Comparison of ENCODE assay signal across 8 cellular contexts in the genomic region with DNA sequence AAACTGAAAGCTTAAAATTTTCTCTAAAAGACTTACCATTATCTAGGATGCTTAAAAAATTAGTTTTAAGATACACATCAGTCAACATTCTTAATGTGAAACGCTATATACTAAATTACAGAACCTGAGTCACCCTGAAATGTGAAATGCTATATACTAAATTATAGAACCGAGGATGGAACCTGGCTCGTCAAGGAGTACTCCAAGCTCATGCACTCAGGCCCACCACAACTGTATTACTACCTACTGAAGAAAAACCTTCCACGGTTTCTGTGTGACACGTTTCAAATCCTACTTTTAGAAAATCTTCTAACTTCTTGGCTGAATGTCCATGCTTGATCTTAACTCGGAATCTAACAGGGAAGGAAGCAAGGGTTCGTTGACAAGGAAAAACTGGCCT. TPM values are rescaled to one million over a fixed set of nuclear protein-coding genes. Genes with fewer than 3 reads are reported as not detected.
A peak's percentile ranks its signal among the peaks of the same experiment; 100 is the strongest.
DNase-seq lines count a peak whose midpoint lies in the region; ATAC-seq, FAIRE-seq and TF ChIP-seq lines count a peak whose summit lies in the region.

No MANE protein-coding gene starts in this region.

- H3K9me3 ChIP-seq in lower lobe of right lung: no peaks in the 10 kb centered on the region
- H3K9me3 ChIP-seq in upper lobe of left lung: no peaks in the 10 kb centered on the region

- H3K4me3 ChIP-seq in lower lobe of right lung: peak overlapping the region; percentile 84
- H3K4me3 ChIP-seq in upper lobe of left lung: peak overlapping the region in 3 of 4 donors; percentile 66 to 90 (median 70)

- no peak for ATAC-seq in activated naive CD8-positive, alpha-beta T cell treated with anti-CD3 and anti-CD28 coated beads, Interleukin-2, amount 50 U/mL, for 24 hours
- ATAC-seq in lower lobe of right lung (no peak), upper lobe of left lung (ENCODE audit: low FRiP score in 2 of 2) (no peak)

- WGBS in upper lobe of left lung, 2 donors: 20 to 23% methylated on average over 7 of the region's 7 CpGs

- peaks cover 19% of the 10 kb centered on the region for H3K27me3 Mint-ChIP-seq in activated naive CD4-positive, alpha-beta T cell treated with anti-CD3 and anti-CD28 coated beads for 36 hours (ENCODE audit: low read depth)
- H3K27me3 Mint-ChIP-seq in activated naive CD8-positive, alpha-beta T cell treated with anti-CD3 and anti-CD28 coated beads, Interleukin-2, amount 50 U/mL, for 24 hours: peaks cover 18% of the 10 kb centered on the region

- H3K4me3 Mint-ChIP-seq in activated naive CD4-positive, alpha-beta T cell treated with anti-CD3 and anti-CD28 coated beads for 36 hours: peak overlapping the region; percentile 93
- H3K4me3 Mint-ChIP-seq in activated naive CD8-positive, alpha-beta T cell treated with anti-CD3 and anti-CD28 coated beads, Interleukin-2, amount 50 U/mL, for 24 hours: peak overlapping the region; percentile 98

- H3K27ac ChIP-seq in lower lobe of right lung (peak overlapping the region; percentile 89), upper lobe of left lung (peak overlapping the region; percentile 89 to 96 (median 92))

- peaks cover 63% of the 10 kb centered on the region for H3K4me1 ChIP-seq in lower lobe of right lung
- peaks cover 26 to 51% (median 40%) of the 10 kb centered on the region in 4 donors for H3K4me1 ChIP-seq in upper lobe of left lung

- H3K27me3 ChIP-seq in lower lobe of right lung (ENCODE audit: low read depth): no peaks in the 10 kb centered on the region
- H3K27me3 ChIP-seq in upper lobe of left lung: no peaks in the 10 kb centered on the region

- TF ChIP-seq EP300 in upper lobe of left lung (IDR thresholded peaks at IDR 0.05): no peak

- peaks cover 41% of the 10 kb centered on the region for H3K4me1 Mint-ChIP-seq in activated naive CD4-positive, alpha-beta T cell treated with anti-CD3 and anti-CD28 coated beads for 36 hours (ENCODE audit: low read depth)
- peaks cover 58% of the 10 kb centered on the region for H3K4me1 Mint-ChIP-seq in activated naive CD8-positive, alpha-beta T cell treated with anti-CD3 and anti-CD28 coated beads, Interleukin-2, amount 50 U/mL, for 24 hours

- H3K9me3 Mint-ChIP-seq in activated naive CD4-positive, alpha-beta T cell treated with anti-CD3 and anti-CD28 coated beads for 36 hours: no peaks in the 10 kb centered on the region
- no peaks in the 10 kb centered on the region for H3K9me3 Mint-ChIP-seq in activated naive CD8-positive, alpha-beta T cell treated with anti-CD3 and anti-CD28 coated beads, Interleukin-2, amount 50 U/mL, for 24 hours

- intact Hi-C loops in activated naive CD4-positive, alpha-beta T cell treated with anti-CD3 and anti-CD28 coated beads for 36 hours (cut with micrococcal nuclease): loop anchor here (1.0 to 5.0 kb wide), 7 partner anchors 22 to 966 kb away; partner anchors contain the start of genes CDC42EP3, CEBPZ, CRIM1 and NDUFAF7
- intact Hi-C loops in lower lobe of right lung (cut with DNase I): no loop called here

- H3K36me3 ChIP-seq in lower lobe of right lung (no peaks in the 10 kb centered on the region), upper lobe of left lung (no peaks in the 10 kb centered on the region)

- DNase-seq in activated naive CD4-positive, alpha-beta T cell treated with anti-CD3 and anti-CD28 coated beads for 36 hours: no peak
- DNase-seq in activated naive CD4-positive, alpha-beta T cell (lab: John Stamatoyannopoulos, UW): no peak
- DNase-seq in activated naive CD8-positive, alpha-beta T cell treated with anti-CD3 and anti-CD28 coated beads, Interleukin-2, amount 50 U/mL, for 24 hours: no peak
- DNase-seq in lower lobe of right lung (no peak), upper lobe of left lung (no peak), SK-N-DZ (ENCODE audit: low spot score) (no peak), GM12892 (ENCODE audit: insufficient read length) (no peak), GM20000 (ENCODE audit: low spot score) (no peak)

- peak overlapping the region; percentile 84 for H3K27ac Mint-ChIP-seq in activated naive CD4-positive, alpha-beta T cell treated with anti-CD3 and anti-CD28 coated beads for 36 hours
- H3K27ac Mint-ChIP-seq in activated naive CD8-positive, alpha-beta T cell treated with anti-CD3 and anti-CD28 coated beads, Interleukin-2, amount 50 U/mL, for 24 hours: peak overlapping the region; percentile 96

- TF ChIP-seq POLR2A in upper lobe of left lung (IDR thresholded peaks at IDR 0.05): no peak
- no peak for TF ChIP-seq POLR2A in GM12892 (IDR thresholded peaks at IDR 0.05; ENCODE audit: low read depth, low read length)

- FAIRE-seq in GM12892 (lab: Jason Lieb, UNC): no peak

- CTCF ChIA-PET in activated naive CD4-positive, alpha-beta T cell treated with anti-CD3 and anti-CD28 coated beads for 36 hours (lab: Charles Lee): interaction anchor here (1.1 to 1.8 kb wide), 2 partner anchors 46 to 77 kb away, joined by 3 read pairs; no protein-coding TSS in a partner anchor

- peaks cover 5% of the 10 kb centered on the region for H3K36me3 Mint-ChIP-seq in activated naive CD4-positive, alpha-beta T cell treated with anti-CD3 and anti-CD28 coated beads for 36 hours (ENCODE audit: low read depth)
- peaks cover 28% of the 10 kb centered on the region for H3K36me3 Mint-ChIP-seq in activated naive CD8-positive, alpha-beta T cell treated with anti-CD3 and anti-CD28 coated beads, Interleukin-2, amount 50 U/mL, for 24 hours (ENCODE audit: low read depth)

- TF ChIP-seq CTCF in lower lobe of right lung (IDR thresholded peaks at IDR 0.05): no peak
- TF ChIP-seq CTCF in upper lobe of left lung (IDR thresholded peaks at IDR 0.05): no peak
- no peak for TF ChIP-seq CTCF in GM20000 (IDR thresholded peaks at IDR 0.05; ENCODE audit: extremely low read depth, missing control alignments)

RNA-seq across cellular contexts. Expression of gene PRKD3, which starts 1.5 kb away (rescaled TPM):
- 10 to 100 TPM; 13.0 TPM for total RNA-seq in activated naive CD4-positive, alpha-beta T cell treated with anti-CD3 and anti-CD28 coated beads for 36 hours
- 39.3 TPM for total RNA-seq in lower lobe of right lung
- total RNA-seq in upper lobe of left lung: 10 to 100 TPM; 25.5 to 57.6 (median 39.5) TPM
- 20.7 and 24.3 TPM in 2 replicates for polyA plus RNA-seq in SK-N-DZ (2014; cell fraction: cytosol; rRNA removed)
- 22.9 and 33.0 TPM in 2 replicates for polyA plus RNA-seq in SK-N-DZ (2014; cell fraction: nucleus; rRNA removed)
- polyA plus RNA-seq in GM12892 (2012; ENCODE audit: missing spikeins): 46.3 TPM

RNA-seq across cellular contexts. Expression of gene QPCT, which starts 21.3 kb away (rescaled TPM):
- under 1 TPM in 1 of 2 experiments, not detected in 1; 0.42 TPM for total RNA-seq in activated naive CD4-positive, alpha-beta T cell treated with anti-CD3 and anti-CD28 coated beads for 36 hours
- total RNA-seq in lower lobe of right lung (8.6 TPM), upper lobe of left lung (10 to 100 TPM in 1 of 6 donors, 1 to 10 TPM in 4, not detected in 1; 2.0 to 12.5 (median 6.0) TPM)
- polyA plus RNA-seq in SK-N-DZ (2014; cell fraction: cytosol; rRNA removed): not detected in 2 replicates
- polyA plus RNA-seq in SK-N-DZ (2014; cell fraction: nucleus; rRNA removed): not detected in 2 replicates
- polyA plus RNA-seq in GM12892 (2012; ENCODE audit: missing spikeins): 2.4 TPM
